ENCODE assay signal across 8 cellular contexts in the genomic region with DNA sequence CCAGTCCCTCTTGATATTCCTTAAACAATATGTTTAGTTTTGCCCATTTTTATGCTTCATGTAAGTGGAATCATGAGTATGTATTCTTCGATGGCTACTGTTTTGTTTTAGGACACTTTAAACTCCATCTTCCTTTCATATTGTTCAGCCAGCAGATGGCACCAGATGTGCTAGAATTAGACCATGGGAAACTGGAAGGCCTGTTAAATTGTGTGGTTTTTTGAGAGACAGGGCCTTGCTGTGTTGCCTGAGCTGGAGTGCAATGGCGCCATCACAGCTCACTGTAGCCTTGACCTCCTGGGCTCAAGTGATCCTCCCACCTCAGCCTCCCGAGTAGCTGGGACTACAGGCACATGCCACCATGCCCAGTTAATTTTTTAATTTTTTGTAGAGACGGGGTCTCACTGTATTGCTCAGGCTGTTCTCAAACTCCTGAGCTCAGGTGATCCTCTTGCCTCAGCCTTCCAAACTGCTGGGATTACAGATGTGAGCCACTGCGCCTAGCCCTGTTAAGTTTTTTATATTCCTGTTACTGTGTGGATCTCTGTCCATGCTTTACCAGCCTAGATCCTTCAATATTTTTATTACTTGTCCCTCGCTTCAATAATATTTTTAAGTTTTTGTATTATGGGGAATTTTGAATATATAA. TPM values are rescaled to one million over a fixed set of nuclear protein-coding genes. Genes with fewer than 3 reads are reported as not detected.
DNase-seq lines count a peak whose midpoint lies in the region; ATAC-seq and TF ChIP-seq lines count a peak whose summit lies in the region.
"Not testable (repeated sequence)": the region's sequence is repeated elsewhere in the genome, so short reads cannot be mapped to it uniquely, and the experiment has no call there.

No MANE protein-coding gene starts in this region.

- peaks cover 0 to 51% (median 5%) of the 10 kb centered on the region in 3 donors for H3K36me3 Mint-ChIP-seq in CD8-positive, alpha-beta memory T cell
- not testable (repeated sequence) for H3K36me3 Mint-ChIP-seq in activated naive CD8-positive, alpha-beta T cell treated with anti-CD3 and anti-CD28 coated beads, Interleukin-2, amount 10 ng/mL, durations not matched to agents 7 days and 5 days

- H3K4me3 ChIP-seq in CD8-positive, alpha-beta memory T cell (ENCODE audit: low read length); fibroblast of pulmonary artery (replicated peaks; ENCODE audit: low read depth, low read length); mesenchymal stem cell (ENCODE audit: insufficient read depth in 1 of 2, low read depth in 1 of 2, low read length in 2 of 2): not testable (repeated sequence)

- CTCF ChIA-PET in CD8-positive, alpha-beta memory T cell (lab: Charles Lee) = not testable (repeated sequence)

- H3K9me3 Mint-ChIP-seq in CD8-positive, alpha-beta memory T cell; activated naive CD8-positive, alpha-beta T cell treated with anti-CD3 and anti-CD28 coated beads, Interleukin-2, amount 10 ng/mL, durations not matched to agents 7 days and 5 days: not testable (repeated sequence)

- H3K4ac ChIP-seq in mesenchymal stem cell (ENCODE audit: low read depth in 1 of 2, low read length in 2 of 2) = not testable (repeated sequence)

- peak overlapping the region in 2 of 8 donors; percentile 20 to 78 for H3K27ac Mint-ChIP-seq in CD8-positive, alpha-beta memory T cell
- H3K27ac Mint-ChIP-seq in activated naive CD8-positive, alpha-beta T cell treated with anti-CD3 and anti-CD28 coated beads, Interleukin-2, amount 10 ng/mL, durations not matched to agents 7 days and 5 days = not testable (repeated sequence)

- not testable (repeated sequence) for H2AK5ac ChIP-seq in mesenchymal stem cell (ENCODE audit: low read length, severe bottlenecking)

- peak; percentile 44 for ATAC-seq in GM21825 (IDR thresholded peaks at IDR 0.05; ENCODE audit: unreplicated experiment)
- peak; percentile 63 for ATAC-seq in activated naive CD8-positive, alpha-beta T cell treated with anti-CD3 and anti-CD28 coated beads, Interleukin-2, amount 10 ng/mL, durations not matched to agents 7 days and 5 days (ENCODE audit: low read depth)

- peak; percentile 5 to 49 (median 25) for DNase-seq in CD8-positive, alpha-beta memory T cell
- DNase-seq in NCI-H146 (lab: John Stamatoyannopoulos, UW) = peak; percentile 4
- DNase-seq in T-helper 9 cell = peak; percentile 6
- not testable (repeated sequence) for DNase-seq in activated naive CD8-positive, alpha-beta T cell treated with anti-CD3 and anti-CD28 coated beads, Interleukin-2, amount 10 ng/mL, durations not matched to agents 7 days and 5 days
- peak; percentile 77 for DNase-seq in fibroblast of pulmonary artery (ENCODE audit: low read depth)
- peak; percentile 77 for DNase-seq in mesenchymal stem cell
- peak; percentile 40 for DNase-seq in stimulated activated CD8-positive, alpha-beta memory T cell treated with anti-CD3 and anti-CD28 coated beads, Interleukin-4, amount 100 ng/mL, for 48 hours

- not testable (repeated sequence) for H2BK15ac ChIP-seq in mesenchymal stem cell (ENCODE audit: low read depth, poor library complexity, severe bottlenecking)

- not testable (repeated sequence) for H2BK12ac ChIP-seq in mesenchymal stem cell (ENCODE audit: low read length in 2 of 2)

- H4K91ac ChIP-seq in mesenchymal stem cell (ENCODE audit: low read length) = not testable (repeated sequence)

- not testable (repeated sequence) for H3K9me3 ChIP-seq in CD8-positive, alpha-beta memory T cell (ENCODE audit: low read length); mesenchymal stem cell (ENCODE audit: control insufficient read depth, low read length)

- not testable (repeated sequence) for H4K8ac ChIP-seq in mesenchymal stem cell (ENCODE audit: low read length)

- H3K4me3 Mint-ChIP-seq in CD8-positive, alpha-beta memory T cell; activated naive CD8-positive, alpha-beta T cell treated with anti-CD3 and anti-CD28 coated beads, Interleukin-2, amount 10 ng/mL, durations not matched to agents 7 days and 5 days: not testable (repeated sequence)

- 40% methylated on average over 1 of the region's 6 CpGs for WGBS in mesenchymal stem cell

- not testable (repeated sequence) for H3K4me1 ChIP-seq in CD8-positive, alpha-beta memory T cell (ENCODE audit: insufficient read depth, low read length); mesenchymal stem cell (ENCODE audit: control insufficient read depth, insufficient read depth, low read depth, low read length)

- not testable (repeated sequence) for H3K14ac ChIP-seq in mesenchymal stem cell (ENCODE audit: low read length in 2 of 2)

- H3K4me2 ChIP-seq in mesenchymal stem cell (ENCODE audit: low read length, poor library complexity, severe bottlenecking) = not testable (repeated sequence)

- peaks cover 6 to 11% (median 7%) of the 10 kb centered on the region in 3 donors for H3K4me1 Mint-ChIP-seq in CD8-positive, alpha-beta memory T cell
- H3K4me1 Mint-ChIP-seq in activated naive CD8-positive, alpha-beta T cell treated with anti-CD3 and anti-CD28 coated beads, Interleukin-2, amount 10 ng/mL, durations not matched to agents 7 days and 5 days = not testable (repeated sequence)

- not testable (repeated sequence) for H3K9ac ChIP-seq in mesenchymal stem cell (ENCODE audit: low read length)

- not testable (repeated sequence) for H3K79me1 ChIP-seq in mesenchymal stem cell (replicated peaks; ENCODE audit: low read length, poor library complexity, severe bottlenecking)

- H3K23ac ChIP-seq in mesenchymal stem cell (ENCODE audit: low read length in 2 of 2) = not testable (repeated sequence)

- peak; percentile 35 for TF ChIP-seq CTCF in fibroblast of pulmonary artery (IDR thresholded peaks at IDR 0.05; ENCODE audit: low read length, missing control alignments)

- H3K36me3 ChIP-seq in CD8-positive, alpha-beta memory T cell (ENCODE audit: insufficient read depth, low read length) = not testable (repeated sequence)
- peaks cover 3 to 27% of the 10 kb centered on the region in 2 experiments for H3K36me3 ChIP-seq in mesenchymal stem cell (ENCODE audit: control insufficient read depth in 1 of 2, insufficient read depth in 2 of 2, low read depth in 1 of 2, low read length in 2 of 2)

- not testable (repeated sequence) for H2BK120ac ChIP-seq in mesenchymal stem cell (ENCODE audit: low read depth, low read length)

- not testable (repeated sequence) for H2AFZ ChIP-seq in mesenchymal stem cell (ENCODE audit: low read depth, low read length)

- not testable (repeated sequence) for H3K18ac ChIP-seq in mesenchymal stem cell (ENCODE audit: low read depth in 1 of 2, low read length in 2 of 2)

- H2BK5ac ChIP-seq in mesenchymal stem cell (ENCODE audit: low read depth, low read length, poor library complexity, severe bottlenecking) = not testable (repeated sequence)

- H3K27me3 ChIP-seq in CD8-positive, alpha-beta memory T cell (ENCODE audit: insufficient read depth, low read length, poor library complexity, severe bottlenecking); mesenchymal stem cell (ENCODE audit: control insufficient read depth in 1 of 2, insufficient read depth in 1 of 2, low read length in 2 of 2): not testable (repeated sequence)

- not testable (repeated sequence) for H3K27ac ChIP-seq in CD8-positive, alpha-beta memory T cell (ENCODE audit: low read depth, low read length)
- H3K27ac ChIP-seq in mesenchymal stem cell (ENCODE audit: low read length, poor library complexity, severe bottlenecking) = peak overlapping the region; percentile 43

- not testable (repeated sequence) for H3K27me3 Mint-ChIP-seq in CD8-positive, alpha-beta memory T cell; activated naive CD8-positive, alpha-beta T cell treated with anti-CD3 and anti-CD28 coated beads, Interleukin-2, amount 10 ng/mL, durations not matched to agents 7 days and 5 days

- POLR2A ChIA-PET in CD8-positive, alpha-beta memory T cell (lab: Charles Lee) = interaction anchor here (0.6 kb wide), 1 partner anchor 49 kb away, joined by 3 read pairs; no protein-coding TSS in a partner anchor
- POLR2A ChIA-PET in activated naive CD8-positive, alpha-beta T cell treated with anti-CD3 and anti-CD28 coated beads, Interleukin-2, amount 10 ng/mL, durations not matched to agents 7 days and 5 days (lab: Charles Lee) = not testable (repeated sequence)

RNA-seq across cellular contexts. Expression of gene TIMM23, which starts 11.4 kb away (rescaled TPM):
- 100 to 1,000 TPM in 1 of 2 experiments, 10 to 100 TPM in 1; 96.4 to 101 TPM for total RNA-seq in CD8-positive, alpha-beta memory T cell
- 65.3 TPM for polyA plus RNA-seq in CD8-positive, alpha-beta memory T cell
- total RNA-seq in activated naive CD8-positive, alpha-beta T cell treated with anti-CD3 and anti-CD28 coated beads, Interleukin-2, amount 10 ng/mL, durations not matched to agents 7 days and 5 days = 10 to 100 TPM; 42.7 to 43.8 TPM
- 86.1 TPM for polyA plus RNA-seq in mesenchymal stem cell (2013, experiment 1 of 2)
- 91.1 TPM for polyA plus RNA-seq in mesenchymal stem cell (2013, experiment 2 of 2)

RNA-seq across cellular contexts. Expression of gene NCOA4, which starts 46.8 kb away (rescaled TPM):
- total RNA-seq in CD8-positive, alpha-beta memory T cell = 100 to 1,000 TPM; 110 to 113 TPM
- 147 TPM for polyA plus RNA-seq in CD8-positive, alpha-beta memory T cell
- 100 to 1,000 TPM; 102 to 106 TPM for total RNA-seq in activated naive CD8-positive, alpha-beta T cell treated with anti-CD3 and anti-CD28 coated beads, Interleukin-2, amount 10 ng/mL, durations not matched to agents 7 days and 5 days
- polyA plus RNA-seq in mesenchymal stem cell (2013, experiment 1 of 2) = 97.0 TPM
- 102 TPM for polyA plus RNA-seq in mesenchymal stem cell (2013, experiment 2 of 2)
